ENCODE assay signal across 20 cellular contexts in genomic region chr5:170327168-170327567, GRCh38. TPM values are rescaled to one million over a fixed set of nuclear protein-coding genes. Genes with fewer than 3 reads are reported as not detected.
DNase-seq lines count a peak whose midpoint lies in the region; ATAC-seq, FAIRE-seq and TF ChIP-seq lines count a peak whose summit lies in the region.
"Had no signal": no experiment of that assay in that cellular context is flagged by ENCODE, and none has a peak within 500 bp of the region (broad histone marks: within the 10 kb centered on the region; RNA-seq: fewer than 3 reads in every experiment).

No MANE protein-coding gene starts in this region.

- no peaks in the 10 kb centered on the region for H3K9me3 Mint-ChIP-seq in stimulated activated effector memory CD8-positive, alpha-beta T cell treated with anti-CD3 and anti-CD28 coated beads, Interleukin-12 subunit alpha, Interleukin-12 subunit beta, amount 100 ng/mL, for 72 hours
- H3K9me3 Mint-ChIP-seq: activated T-cell treated with anti-CD3 and anti-CD28 coated beads, Interleukin-2, amount 50 U/mL, for 24 hours; brain; nephron had no signal

- peak overlapping the region in 1 of 4 donors; percentile 44 for H3K27ac ChIP-seq in Peyer's patch
- H3K27ac ChIP-seq: SK-N-MC, testis had no signal

- no peak overlapping the region for H3K4me3 Mint-ChIP-seq in stimulated activated effector memory CD8-positive, alpha-beta T cell treated with anti-CD3 and anti-CD28 coated beads, Interleukin-12 subunit alpha, Interleukin-12 subunit beta, amount 100 ng/mL, for 72 hours
- H3K4me3 Mint-ChIP-seq: activated CD4-positive, alpha-beta T cell treated with anti-CD3 and anti-CD28 coated beads, Interleukin-2, amount 10 ng/mL, durations not matched to agents 24 days and 14 days; activated naive CD8-positive, alpha-beta T cell; activated T-cell treated with anti-CD3 and anti-CD28 coated beads, Interleukin-2, amount 50 U/mL, for 24 hours; brain; nephron had no signal

- peaks cover 11% of the 10 kb centered on the region for H3K36me3 Mint-ChIP-seq in stimulated activated effector memory CD8-positive, alpha-beta T cell treated with anti-CD3 and anti-CD28 coated beads, Interleukin-12 subunit alpha, Interleukin-12 subunit beta, amount 100 ng/mL, for 72 hours
- H3K36me3 Mint-ChIP-seq: activated naive CD8-positive, alpha-beta T cell; brain had no signal

- peak; percentile 80 for FAIRE-seq in GM18507 (lab: Jason Lieb, UNC)
- FAIRE-seq: D721Med had no signal

- no peaks in the 10 kb centered on the region for H3K27me3 ChIP-seq in Peyer's patch
- H3K27me3 ChIP-seq: testis had no signal

- no peaks in the 10 kb centered on the region for H3K36me3 ChIP-seq in Peyer's patch

- no peak overlapping the region for H3K27ac Mint-ChIP-seq in stimulated activated effector memory CD8-positive, alpha-beta T cell treated with anti-CD3 and anti-CD28 coated beads, Interleukin-12 subunit alpha, Interleukin-12 subunit beta, amount 100 ng/mL, for 72 hours
- H3K27ac Mint-ChIP-seq: activated CD4-positive, alpha-beta T cell treated with anti-CD3 and anti-CD28 coated beads, Interleukin-2, amount 10 ng/mL, durations not matched to agents 24 days and 14 days; activated naive CD8-positive, alpha-beta T cell; activated T-cell treated with anti-CD3 and anti-CD28 coated beads, Interleukin-2, amount 50 U/mL, for 24 hours; brain; nephron had no signal

- no peaks in the 10 kb centered on the region for H3K9me3 ChIP-seq in Peyer's patch
- H3K9me3 ChIP-seq: testis had no signal

- ATAC-seq in GM21390 (IDR thresholded peaks at IDR 0.05; ENCODE audit: unreplicated experiment) (peak; percentile 37), HG03103 (IDR thresholded peaks at IDR 0.05; ENCODE audit: low read depth, unreplicated experiment) (peak; percentile 46), HG03045 (IDR thresholded peaks at IDR 0.05; ENCODE audit: unreplicated experiment) (no peak)
- ATAC-seq in stimulated activated effector memory CD8-positive, alpha-beta T cell treated with anti-CD3 and anti-CD28 coated beads, Interleukin-12 subunit alpha, Interleukin-12 subunit beta, amount 100 ng/mL, for 72 hours: no peak

- no peak for TF ChIP-seq CTCF in Peyer's patch (IDR thresholded peaks at IDR 0.05)

- no peak overlapping the region for H3K4me3 ChIP-seq in Peyer's patch
- H3K4me3 ChIP-seq: SK-N-MC, testis had no signal

- no peaks in the 10 kb centered on the region for H3K4me1 Mint-ChIP-seq in stimulated activated effector memory CD8-positive, alpha-beta T cell treated with anti-CD3 and anti-CD28 coated beads, Interleukin-12 subunit alpha, Interleukin-12 subunit beta, amount 100 ng/mL, for 72 hours
- H3K4me1 Mint-ChIP-seq: brain had no signal

- no peak for DNase-seq in GM18507 (ENCODE audit: extremely low spot score, insufficient read length, low read depth)
- DNase-seq in erythroblast (lab: John Stamatoyannopoulos, UW): no peak
- no peak for DNase-seq in stimulated activated effector memory CD8-positive, alpha-beta T cell treated with anti-CD3 and anti-CD28 coated beads, Interleukin-12 subunit alpha, Interleukin-12 subunit beta, amount 100 ng/mL, for 72 hours (ENCODE audit: low spot score in 2 of 2)
- no peak for DNase-seq in NCI-H128 (lab: John Stamatoyannopoulos, UW; ENCODE audit: unreplicated experiment)
- no peak for DNase-seq in Peyer's patch
- DNase-seq: activated CD4-positive, alpha-beta T cell treated with anti-CD3 and anti-CD28 coated beads, Interleukin-2, amount 10 ng/mL, durations not matched to agents 24 days and 14 days; activated T-cell treated with anti-CD3 and anti-CD28 coated beads, Interleukin-2, amount 50 U/mL, for 24 hours; GDM1; GOT3; NCI-H1930; NCI-H510A treated with DMSO at 0.1 percent for 48 hours; testis had no signal

- TF ChIP-seq POLR2A in erythroblast (IDR thresholded peaks at IDR 0.05; ENCODE audit: low read length) (peak; percentile 14), Peyer's patch (IDR thresholded peaks at IDR 0.05) (no peak)

- H3K4me1 ChIP-seq in Peyer's patch: peaks cover 5 to 18% (median 15%) of the 10 kb centered on the region in 4 donors

RNA-seq across cellular contexts. Expression of gene LCP2, which starts 29.6 kb away (rescaled TPM):
- 100 to 1,000 TPM in 1 of 4 donors, 10 to 100 TPM in 3; 27.1 to 139 (median 33.9) TPM for total RNA-seq in Peyer's patch

Comparison
In these comparisons a context has a peak if more than half of its experiments do, and no peak if none do; other contexts are left out.
1. ATAC-seq: peak in GM21390 (single experiment) and HG03103 (single experiment); none in stimulated activated effector memory CD8-positive, alpha-beta T cell treated with anti-CD3 and anti-CD28 coated beads, Interleukin-12 subunit alpha, Interleukin-12 subunit beta, amount 100 ng/mL, for 72 hours (single experiment) and HG03045 (single experiment).